Comparison of ENCODE assay signal across 28 cellular contexts in genomic region chr3:37519236-37519635, GRCh38.
"Had no signal": no experiment of that assay in that cellular context is flagged by ENCODE, and none has a peak within 500 bp of the region (broad histone marks: within the 10 kb centered on the region; RNA-seq: fewer than 3 reads in every experiment).

No MANE protein-coding gene starts in this region.

- H3K9me3 ChIP-seq: adrenal gland, ascending aorta, body of pancreas, breast epithelium had no signal

- DNase-seq: activated effector memory CD4-positive, alpha-beta T cell treated with anti-CD3 and anti-CD28 coated beads, Interleukin-2, amount 50 U/mL, for 16 hours; activated effector memory CD4-positive, alpha-beta T cell treated with Interleukin-2 at 50 U/mL for 16 hours; activated gamma-delta T cell; activated gamma-delta T cell treated with Interleukin-2 at 50 U/mL for 16 hours; activated naive CD4-positive, alpha-beta T cell; activated naive CD4-positive, alpha-beta T cell treated with anti-CD3 and anti-CD28 coated beads for 36 hours; activated naive CD4-positive, alpha-beta T cell treated with anti-CD3 and anti-CD28 coated beads, Interleukin-2, amount 10 ng/mL, durations not matched to agents 7 days and 5 days; activated naive CD4-positive, alpha-beta T cell treated with anti-CD3 and anti-CD28 coated beads, Interleukin-2, amount 50 U/mL, for 16 hours; activated naive CD4-positive, alpha-beta T cell treated with Interleukin-2 at 50 U/mL for 16 hours; activated naive CD8-positive, alpha-beta T cell treated with anti-CD3 and anti-CD28 coated beads for 36 hours; activated naive CD8-positive, alpha-beta T cell treated with anti-CD3 and anti-CD28 coated beads, Interleukin-2, amount 10 ng/mL, durations not matched to agents 7 days and 5 days; activated naive CD8-positive, alpha-beta T cell treated with anti-CD3 and anti-CD28 coated beads, Interleukin-2, amount 50 U/mL, for 24 hours; activated T-cell treated with anti-CD3 and anti-CD28 coated beads, Interleukin-2, amount 50 U/mL, for 1 hour; activated T-cell treated with anti-CD3 and anti-CD28 coated beads, Interleukin-2, amount 50 U/mL, for 24 hours; activated T-cell treated with anti-CD3 and anti-CD28 coated beads, Interleukin-2, amount 50 U/mL, for 4 hours; activated T-cell treated with anti-CD3 and anti-CD28 coated beads, Interleukin-2, amount 50 U/mL, for 48 hours; activated T-cell treated with anti-CD3 and anti-CD28 coated beads, Interleukin-2, amount 50 U/mL, for 72 hours; amniotic stem cell; brain microvascular endothelial cell; central memory CD4-positive, alpha-beta T cell; cerebellar nuclear complex had no signal

- H3K4me1 ChIP-seq: body of pancreas, breast epithelium had no signal

- H3K27ac ChIP-seq: body of pancreas, brain microvascular endothelial cell, cardiac muscle cell had no signal

- H3K27me3 ChIP-seq: adrenal gland, ascending aorta, body of pancreas, brain microvascular endothelial cell, breast epithelium had no signal

- H3K4me3 ChIP-seq: adrenal gland, ascending aorta, body of pancreas, breast epithelium, cardiac muscle cell had no signal

- ATAC-seq: activated naive CD4-positive, alpha-beta T cell treated with anti-CD3 and anti-CD28 coated beads, Interleukin-2, amount 50 U/mL, for 72 hours; activated naive CD8-positive, alpha-beta T cell treated with anti-CD3 and anti-CD28 coated beads, Interleukin-2, amount 50 U/mL, for 24 hours; activated T-cell treated with anti-CD3 and anti-CD28 coated beads, Interleukin-2, amount 50 U/mL, for 4 hours; activated T-cell treated with anti-CD3 and anti-CD28 coated beads, Interleukin-2, amount 50 U/mL, for 72 hours; activated T-helper 17 cell treated with anti-CD3 and anti-CD28 coated beads, Interleukin-2, amount 50 U/mL, for 72 hours; body of pancreas had no signal

- H3K36me3 ChIP-seq: brain microvascular endothelial cell, breast epithelium had no signal
